8 cellular contexts compared by ENCODE assay signal in the genomic region with DNA sequence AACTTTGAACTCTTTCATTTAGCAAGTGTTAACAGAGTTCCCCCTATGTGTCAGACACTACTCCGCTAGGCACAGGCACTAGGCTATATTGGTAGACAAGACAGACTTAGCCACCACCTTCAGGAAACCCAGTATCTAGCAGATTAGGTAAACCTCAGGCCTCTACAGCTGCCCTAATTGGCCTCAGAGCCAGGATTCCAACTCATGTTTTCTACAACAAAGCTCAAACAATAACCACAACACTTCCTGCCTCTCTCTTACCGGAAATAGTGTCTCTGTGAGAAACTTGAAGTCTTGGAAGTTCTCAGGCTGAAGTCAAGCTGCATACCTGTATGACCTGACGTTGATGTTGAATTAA.
DNase-seq lines count a peak whose midpoint lies in the region; ATAC-seq and TF ChIP-seq lines count a peak whose summit lies in the region.

No MANE protein-coding gene starts in this region.

- 52% methylated on average over 2 of the region's 3 CpGs for WGBS in right lobe of liver (ENCODE audit: insufficient coverage, low coverage, low lambda C conversion rate, missing lambda C conversion rate)

- no peaks in the 10 kb centered on the region for H3K27me3 ChIP-seq in right lobe of liver
- no peaks in the 10 kb centered on the region for H3K27me3 ChIP-seq in MG63

- TF ChIP-seq CTCF in GM10266 (IDR thresholded peaks at IDR 0.05; ENCODE audit: control insufficient read depth, insufficient read depth, low read depth, missing control alignments) (no peak), right lobe of liver (IDR thresholded peaks at IDR 0.05) (no peak)

- peak overlapping the region; percentile 30 for H3K4me3 ChIP-seq in Jurkat, Clone E6-1 (ENCODE audit: low read length)
- no peak overlapping the region for H3K4me3 ChIP-seq in right lobe of liver
- H3K4me3 ChIP-seq in MG63, result no peak overlapping the region

- no peaks in the 10 kb centered on the region for H3K4me1 ChIP-seq in right lobe of liver

- ATAC-seq in GM21576 (IDR thresholded peaks at IDR 0.05; ENCODE audit: unreplicated experiment) (peak; percentile 98), right lobe of liver (peak; percentile 65 to 76 (median 66))

- no peak overlapping the region for H3K27ac ChIP-seq in right lobe of liver

- TF ChIP-seq POLR2A in right lobe of liver (IDR thresholded peaks at IDR 0.05), result no peak

- intact Hi-C loops in right lobe of liver (cut with DNase I), result no loop called here

- DNase-seq in GM10266 (ENCODE audit: extremely low spot score) (peak; percentile 20), right lobe of liver (no peak), hippocampal formation (lab: John Stamatoyannopoulos, UW) (no peak), MG63 (no peak), NCI-H2196 (lab: John Stamatoyannopoulos, UW; ENCODE audit: unreplicated experiment) (no peak)
- DNase-seq in Jurkat, Clone E6-1 (ENCODE audit: low read depth, low spot score), result peak; percentile 99
- DNase-seq in activated CD8-positive, alpha-beta memory T cell treated with anti-CD3 and anti-CD28 coated beads, Interleukin-2, amount 50 U/mL, for 4 hours, result peak; percentile 28

- H3K36me3 ChIP-seq in right lobe of liver (no peaks in the 10 kb centered on the region), MG63 (no peaks in the 10 kb centered on the region)

- H3K9me3 ChIP-seq in right lobe of liver, result no peaks in the 10 kb centered on the region
- H3K9me3 ChIP-seq in MG63, result no peaks in the 10 kb centered on the region

Comparison
In these comparisons a context has a peak if more than half of its experiments do, and no peak if none do; other contexts are left out.
1. DNase-seq: peak in GM10266 (single experiment), Jurkat, Clone E6-1 (single experiment) and activated CD8-positive, alpha-beta memory T cell treated with anti-CD3 and anti-CD28 coated beads, Interleukin-2, amount 50 U/mL, for 4 hours (single experiment); none in right lobe of liver (0 of 3), hippocampal formation (0 of 2), MG63 (single experiment) and NCI-H2196 (single experiment).